1 cellular context compared by ENCODE assay signal in the genomic region with DNA sequence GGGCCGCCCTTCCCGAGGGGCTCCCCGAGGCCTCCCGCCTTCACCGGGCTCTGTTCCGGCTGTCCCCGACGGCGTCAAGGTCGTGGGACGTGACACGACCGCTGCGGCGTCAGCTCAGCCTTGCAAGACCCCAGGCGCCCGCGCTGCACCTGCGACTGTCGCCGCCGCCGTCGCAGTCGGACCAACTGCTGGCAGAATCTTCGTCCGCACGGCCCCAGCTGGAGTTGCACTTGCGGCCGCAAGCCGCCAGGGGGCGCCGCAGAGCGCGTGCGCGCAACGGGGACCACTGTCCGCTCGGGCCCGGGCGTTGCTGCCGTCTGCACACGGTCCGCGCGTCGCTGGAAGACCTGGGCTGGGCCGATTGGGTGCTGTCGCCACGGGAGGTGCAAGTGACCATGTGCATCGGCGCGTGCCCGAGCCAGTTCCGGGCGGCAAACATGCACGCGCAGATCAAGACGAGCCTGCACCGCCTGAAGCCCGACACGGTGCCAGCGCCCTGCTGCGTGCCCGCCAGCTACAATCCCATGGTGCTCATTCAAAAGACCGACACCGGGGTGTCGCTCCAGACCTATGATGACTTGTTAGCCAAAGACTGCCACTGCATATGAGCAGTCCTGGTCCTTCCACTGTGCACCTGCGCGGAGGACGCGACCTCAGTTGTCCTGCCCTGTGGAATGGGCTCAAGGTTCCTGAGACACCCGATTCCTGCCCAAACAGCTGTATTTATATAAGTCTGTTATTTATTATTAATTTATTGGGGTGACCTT.
A peak's percentile ranks its signal among the peaks of the same experiment; 100 is the strongest.
TF ChIP-seq lines count a peak whose summit lies in the region.

No MANE protein-coding gene starts in this region.

TF ChIP-seq in WTC11, 78 proteins besides CTCF, POLR2A, EP300 and RAD21 (continued from another document):
- no peak for TF ChIP-seq NR2C2 (CRISPR knock-in tag; IDR thresholded peaks at IDR 0.05)
- TF ChIP-seq RELA (CRISPR knock-in tag; IDR thresholded peaks at IDR 0.05; ENCODE audit: borderline replicate concordance) = no peak
- no peak for TF ChIP-seq ZNF263 (CRISPR knock-in tag; IDR thresholded peaks at IDR 0.05; ENCODE audit: low read depth)
- TF ChIP-seq, protein P1, sequence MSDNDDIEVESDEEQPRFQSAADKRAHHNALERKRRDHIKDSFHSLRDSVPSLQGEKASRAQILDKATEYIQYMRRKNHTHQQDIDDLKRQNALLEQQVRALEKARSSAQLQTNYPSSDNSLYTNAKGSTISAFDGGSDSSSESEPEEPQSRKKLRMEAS (CRISPR knock-in tag; IDR thresholded peaks at IDR 0.05) = peak; percentile 96
- TF ChIP-seq, protein P2, sequence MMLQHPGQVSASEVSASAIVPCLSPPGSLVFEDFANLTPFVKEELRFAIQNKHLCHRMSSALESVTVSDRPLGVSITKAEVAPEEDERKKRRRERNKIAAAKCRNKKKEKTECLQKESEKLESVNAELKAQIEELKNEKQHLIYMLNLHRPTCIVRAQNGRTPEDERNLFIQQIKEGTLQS (CRISPR knock-in tag; conservative IDR thresholded peaks at IDR 0.05) = no peak
- TF ChIP-seq, protein P3, sequence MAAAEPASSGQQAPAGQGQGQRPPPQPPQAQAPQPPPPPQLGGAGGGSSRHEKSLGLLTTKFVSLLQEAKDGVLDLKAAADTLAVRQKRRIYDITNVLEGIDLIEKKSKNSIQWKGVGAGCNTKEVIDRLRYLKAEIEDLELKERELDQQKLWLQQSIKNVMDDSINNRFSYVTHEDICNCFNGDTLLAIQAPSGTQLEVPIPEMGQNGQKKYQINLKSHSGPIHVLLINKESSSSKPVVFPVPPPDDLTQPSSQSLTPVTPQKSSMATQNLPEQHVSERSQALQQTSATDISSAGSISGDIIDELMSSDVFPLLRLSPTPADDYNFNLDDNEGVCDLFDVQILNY (CRISPR knock-in tag; IDR thresholded peaks at IDR 0.05) = peak; percentile 79
- TF ChIP-seq FOXP1 (CRISPR knock-in tag; IDR thresholded peaks at IDR 0.05; ENCODE audit: borderline replicate concordance) = peak; percentile 66; the same call in 1 of the 2 replicates
TF ChIP-seq in WTC11: peak in this region for 17.
